26 cellular contexts compared by ENCODE assay signal in the genomic region with DNA sequence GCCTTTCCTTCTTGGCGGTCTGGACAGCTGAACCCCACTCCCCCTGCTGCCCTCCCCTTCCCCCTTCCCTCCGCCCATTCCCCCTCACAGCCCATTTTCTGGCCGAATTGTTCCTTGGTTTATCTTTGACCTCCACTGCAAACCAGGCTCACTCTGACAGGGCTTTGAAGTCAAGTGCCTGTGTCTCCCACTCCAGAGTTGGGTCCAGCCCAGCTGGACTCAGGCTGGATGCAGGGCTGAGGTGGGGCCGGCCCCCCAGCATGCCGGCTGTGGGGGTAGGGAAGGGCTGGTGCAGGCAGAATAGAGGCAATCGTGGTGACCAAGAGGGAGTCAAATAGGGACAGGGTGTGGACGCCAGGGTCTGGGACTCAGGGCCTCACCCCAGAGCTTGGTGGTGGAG.
"Had no signal": no experiment of that assay in that cellular context is flagged by ENCODE, and none has a peak within 500 bp of the region (broad histone marks: within the 10 kb centered on the region; RNA-seq: fewer than 3 reads in every experiment).

No MANE protein-coding gene starts in this region.

- H3K4me3 Mint-ChIP-seq: activated CD4-positive, alpha-beta T cell treated with anti-CD3 and anti-CD28 coated beads, Interleukin-2, amount 10 ng/mL, durations not matched to agents 24 days and 14 days; activated CD8-positive, alpha-beta T cell treated with anti-CD3 and anti-CD28 coated beads for 36 hours; activated naive CD8-positive, alpha-beta T cell treated with anti-CD3 and anti-CD28 coated beads for 36 hours; activated T-cell treated with anti-CD3 and anti-CD28 coated beads, Interleukin-2, amount 50 U/mL, for 72 hours; activated T-helper 17 cell treated with anti-CD3 and anti-CD28 coated beads, Interleukin-2, amount 50 U/mL, for 72 hours; T-helper 2 cell treated with Interferon-gamma antibody and Interleukin-4, amounts not matched to agents 5 μg/mL and 100 μg/mL, for 36 hours had no signal

- H3K36me3 Mint-ChIP-seq: activated naive CD8-positive, alpha-beta T cell treated with anti-CD3 and anti-CD28 coated beads for 36 hours had no signal

- H3K9me3 ChIP-seq: Peyer's patch had no signal

- H3K4me1 Mint-ChIP-seq: activated CD4-positive, alpha-beta T cell treated with anti-CD3 and anti-CD28 coated beads, Interleukin-2, amount 10 ng/mL, durations not matched to agents 24 days and 14 days; activated naive CD8-positive, alpha-beta T cell treated with anti-CD3 and anti-CD28 coated beads for 36 hours; activated T-helper 17 cell treated with anti-CD3 and anti-CD28 coated beads, Interleukin-2, amount 50 U/mL, for 72 hours had no signal

- H3K36me3 ChIP-seq: brain microvascular endothelial cell, Peyer's patch had no signal

- H3K27ac ChIP-seq: brain microvascular endothelial cell, KMS-11, Peyer's patch had no signal

- H3K4me1 ChIP-seq: Peyer's patch had no signal

- H3K27me3 Mint-ChIP-seq: activated CD4-positive, alpha-beta T cell treated with anti-CD3 and anti-CD28 coated beads, Interleukin-2, amount 10 ng/mL, durations not matched to agents 24 days and 14 days; activated CD8-positive, alpha-beta T cell treated with anti-CD3 and anti-CD28 coated beads for 36 hours; activated naive CD8-positive, alpha-beta T cell treated with anti-CD3 and anti-CD28 coated beads for 36 hours; activated T-helper 17 cell treated with anti-CD3 and anti-CD28 coated beads, Interleukin-2, amount 50 U/mL, for 72 hours had no signal

- H3K9me3 Mint-ChIP-seq: activated CD4-positive, alpha-beta T cell treated with anti-CD3 and anti-CD28 coated beads, Interleukin-2, amount 10 ng/mL, durations not matched to agents 24 days and 14 days; activated CD8-positive, alpha-beta T cell treated with anti-CD3 and anti-CD28 coated beads for 36 hours; activated naive CD8-positive, alpha-beta T cell treated with anti-CD3 and anti-CD28 coated beads for 36 hours; activated T-cell treated with anti-CD3 and anti-CD28 coated beads, Interleukin-2, amount 50 U/mL, for 72 hours; activated T-helper 17 cell treated with anti-CD3 and anti-CD28 coated beads, Interleukin-2, amount 50 U/mL, for 72 hours; T-helper 2 cell treated with Interferon-gamma antibody and Interleukin-4, amounts not matched to agents 5 μg/mL and 100 μg/mL, for 36 hours had no signal

- DNase-seq: activated CD4-positive, alpha-beta T cell treated with anti-CD3 and anti-CD28 coated beads, Interleukin-2, amount 10 ng/mL, durations not matched to agents 24 days and 14 days; activated CD4-positive, alpha-beta T cell treated with anti-CD3 and anti-CD28 coated beads, Interleukin-2, amount 50 U/mL, for 4 hours; activated CD8-positive, alpha-beta T cell treated with anti-CD3 and anti-CD28 coated beads for 36 hours; activated naive CD4-positive, alpha-beta T cell; activated naive CD4-positive, alpha-beta T cell treated with anti-CD3 and anti-CD28 coated beads, Interleukin-2, amount 50 U/mL, for 16 hours; activated naive CD8-positive, alpha-beta T cell treated with anti-CD3 and anti-CD28 coated beads for 36 hours; activated T-cell treated with anti-CD3 and anti-CD28 coated beads, Interleukin-2, amount 50 U/mL, for 1 hour; activated T-cell treated with anti-CD3 and anti-CD28 coated beads, Interleukin-2, amount 50 U/mL, for 72 hours; amniotic stem cell; brain microvascular endothelial cell; MM.1S; MV-4-11; NCI-H1092; NCI-H1436 treated with DMSO at 0.1 percent for 48 hours; NCI-H1694 treated with DMSO at 0.1 percent for 48 hours; NCI-H2029; NCI-H510A; NCI-H526; NCI-H748 treated with DMSO at 0.1 percent for 48 hours; NK-92 treated with Interleukin-12 subunit alpha and Interleukin-12 subunit beta, amount 100 ng/mL, for 24 hours; PC-3; Peyer's patch; RPMI8226 had no signal

- H3K27ac Mint-ChIP-seq: activated CD4-positive, alpha-beta T cell treated with anti-CD3 and anti-CD28 coated beads, Interleukin-2, amount 10 ng/mL, durations not matched to agents 24 days and 14 days; activated CD8-positive, alpha-beta T cell treated with anti-CD3 and anti-CD28 coated beads for 36 hours; activated naive CD8-positive, alpha-beta T cell treated with anti-CD3 and anti-CD28 coated beads for 36 hours; activated T-cell treated with anti-CD3 and anti-CD28 coated beads, Interleukin-2, amount 50 U/mL, for 72 hours; activated T-helper 17 cell treated with anti-CD3 and anti-CD28 coated beads, Interleukin-2, amount 50 U/mL, for 72 hours; T-helper 2 cell treated with Interferon-gamma antibody and Interleukin-4, amounts not matched to agents 5 μg/mL and 100 μg/mL, for 36 hours had no signal

- H3K4me3 ChIP-seq: Peyer's patch had no signal

- H3K27me3 ChIP-seq: brain microvascular endothelial cell, Peyer's patch had no signal

- ATAC-seq: activated CD8-positive, alpha-beta T cell treated with anti-CD3 and anti-CD28 coated beads for 36 hours; activated T-cell treated with anti-CD3 and anti-CD28 coated beads, Interleukin-2, amount 50 U/mL, for 72 hours; activated T-helper 17 cell treated with anti-CD3 and anti-CD28 coated beads, Interleukin-2, amount 50 U/mL, for 72 hours; PC-3 had no signal
